In genomic region chr5:51644976-51645375, GRCh38 we compare ENCODE assay signal across 31 cellular contexts.
"Had no signal": no experiment of that assay in that cellular context is flagged by ENCODE, and none has a peak within 500 bp of the region (broad histone marks: within the 10 kb centered on the region; RNA-seq: fewer than 3 reads in every experiment).

No MANE protein-coding gene starts in this region.

- H3K27ac Mint-ChIP-seq: natural killer cell; nephron; neural progenitor cell; progenitor cell of endocrine pancreas; stimulated activated memory B cell treated with anti-CD40 and anti-IgM and Interleukin-4, amounts not matched to agents 10 μg/mL and 1 μg/mL and 100 μg/mL, for 72 hours; stimulated activated naive CD8-positive, alpha-beta T cell treated with anti-CD3 and anti-CD28 coated beads, Interleukin-15, amount 100 ng/mL, for 72 hours; type B pancreatic cell had no signal

- H3K4me3 ChIP-seq: neural progenitor cell, ovary, psoas muscle, skin epidermis, smooth muscle cell, spleen, suprapubic skin, testis, tibial artery, transverse colon, upper lobe of right lung, uterus had no signal

- H3K9me3 Mint-ChIP-seq: type B pancreatic cell had no signal

- H3K9me3 ChIP-seq: ovary, psoas muscle, suprapubic skin, testis, tibial artery, transverse colon, upper lobe of right lung, uterus had no signal

- H3K4me2 ChIP-seq: neural progenitor cell, smooth muscle cell had no signal

- DNase-seq: natural killer cell; occipital lobe; ovary; posterior cingulate gyrus; psoas muscle; right cardiac atrium; spleen; stimulated activated CD4-positive, alpha-beta T cell treated with anti-CD3 and anti-CD28 coated beads, Interleukin-12 subunit alpha, Interleukin-12 subunit beta, amount 100 ng/mL, for 4 hours; stimulated activated CD4-positive, alpha-beta T cell treated with anti-CD3 and anti-CD28 coated beads, Interleukin-1b, Interleukin-23, amount 100 ng/mL, for 48 hours; stimulated activated CD4-positive, alpha-beta T cell treated with anti-CD3 and anti-CD28 coated beads, Interleukin-4, amount 100 ng/mL, for 1 hour; stimulated activated CD4-positive, alpha-beta T cell treated with anti-CD3 and anti-CD28 coated beads, Interleukin-4, amount 100 ng/mL, for 4 hours; stimulated activated CD8-positive, alpha-beta memory T cell treated with anti-CD3 and anti-CD28 coated beads, Interleukin-4, amount 100 ng/mL, for 48 hours; stimulated activated naive CD4-positive, alpha-beta T cell; stimulated activated naive CD8-positive, alpha-beta T cell treated with anti-CD3 and anti-CD28 coated beads, Interleukin-15, amount 100 ng/mL, for 72 hours; stimulated activated naive CD8-positive, alpha-beta T cell treated with anti-CD3 and anti-CD28 coated beads, Interleukin-15, Interleukin-2, amounts not matched to agents 100 U/mL and 50 U/mL, for 24 hours; substantia nigra; testis; tibial artery; transverse colon; upper lobe of right lung; uterus had no signal

- H3K79me2 ChIP-seq: parathyroid adenoma had no signal

- H3K27ac ChIP-seq: neural progenitor cell, ovary, parathyroid adenoma, psoas muscle, skin epidermis, spleen, suprapubic skin, testis, tibial artery, transverse colon, upper lobe of right lung, uterus had no signal

- H3K4me1 ChIP-seq: neural progenitor cell, parathyroid adenoma, psoas muscle, spleen, suprapubic skin, testis, tibial artery, transverse colon, upper lobe of right lung, uterus had no signal

- H3K9ac ChIP-seq: neural progenitor cell, parathyroid adenoma had no signal

- H3K4me1 Mint-ChIP-seq: natural killer cell; nephron; neural progenitor cell; stimulated activated memory B cell treated with anti-CD40 and anti-IgM and Interleukin-4, amounts not matched to agents 10 μg/mL and 1 μg/mL and 100 μg/mL, for 72 hours; stimulated activated naive CD8-positive, alpha-beta T cell treated with anti-CD3 and anti-CD28 coated beads, Interleukin-15, amount 100 ng/mL, for 72 hours had no signal

- ATAC-seq: natural killer cell; psoas muscle; right cardiac atrium; sciatic nerve; stimulated activated memory B cell treated with anti-CD40 and anti-IgM and Interleukin-4, amounts not matched to agents 10 μg/mL and 1 μg/mL and 100 μg/mL, for 72 hours; stimulated activated naive CD8-positive, alpha-beta T cell treated with anti-CD3 and anti-CD28 coated beads, Interleukin-15, amount 100 ng/mL, for 72 hours; stimulated activated naive CD8-positive, alpha-beta T cell treated with anti-CD3 and anti-CD28 coated beads, Interleukin-15, Interleukin-2, amounts not matched to agents 100 U/mL and 50 U/mL, for 24 hours; upper lobe of right lung had no signal

- H3K4me3 Mint-ChIP-seq: natural killer cell; nephron; neural progenitor cell; stimulated activated memory B cell treated with anti-CD40 and anti-IgM and Interleukin-4, amounts not matched to agents 10 μg/mL and 1 μg/mL and 100 μg/mL, for 72 hours; stimulated activated naive CD8-positive, alpha-beta T cell treated with anti-CD3 and anti-CD28 coated beads, Interleukin-15, amount 100 ng/mL, for 72 hours; type B pancreatic cell had no signal

- H3K36me3 ChIP-seq: neural progenitor cell, ovary, spleen, suprapubic skin, tibial artery, transverse colon, upper lobe of right lung, uterus had no signal

- H2AFZ ChIP-seq: neural progenitor cell, parathyroid adenoma had no signal

- H3K36me3 Mint-ChIP-seq: neural progenitor cell; stimulated activated memory B cell treated with anti-CD40 and anti-IgM and Interleukin-4, amounts not matched to agents 10 μg/mL and 1 μg/mL and 100 μg/mL, for 72 hours; type B pancreatic cell had no signal

- H3K27me3 Mint-ChIP-seq: progenitor cell of endocrine pancreas; stimulated activated memory B cell treated with anti-CD40 and anti-IgM and Interleukin-4, amounts not matched to agents 10 μg/mL and 1 μg/mL and 100 μg/mL, for 72 hours; stimulated activated naive CD8-positive, alpha-beta T cell treated with anti-CD3 and anti-CD28 coated beads, Interleukin-15, amount 100 ng/mL, for 72 hours; type B pancreatic cell had no signal

- H3K27me3 ChIP-seq: neural progenitor cell, ovary, spleen, suprapubic skin, testis, tibial artery, transverse colon, upper lobe of right lung, uterus had no signal
